Comparison of ENCODE assay signal across 30 cellular contexts in the genomic region with DNA sequence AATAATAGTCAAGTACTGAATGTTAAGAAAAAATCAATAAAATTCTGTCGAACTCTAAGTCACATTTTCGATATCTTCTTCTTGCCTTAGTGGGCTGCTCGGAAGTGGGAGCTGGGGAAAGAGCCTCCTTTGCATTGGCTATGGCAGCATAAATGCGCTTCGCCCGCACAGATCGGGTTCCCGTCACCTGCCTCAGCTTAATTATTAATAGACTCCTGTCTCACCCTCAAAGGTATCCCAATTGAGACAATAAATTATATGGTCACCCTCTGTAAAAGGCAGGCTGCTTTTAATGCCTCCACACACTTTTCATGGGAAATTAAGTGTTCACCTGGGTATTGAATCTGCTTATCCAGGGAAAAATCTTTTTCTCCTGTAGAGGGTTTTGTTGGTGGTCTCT.
"Had no signal": no experiment of that assay in that cellular context is flagged by ENCODE, and none has a peak within 500 bp of the region (broad histone marks: within the 10 kb centered on the region; RNA-seq: fewer than 3 reads in every experiment).

No MANE protein-coding gene starts in this region.

- H3K9me3 ChIP-seq: ascending aorta, colonic mucosa, gastrocnemius medialis, testis, transverse colon had no signal

- H3K27me3 Mint-ChIP-seq: activated naive CD4-positive, alpha-beta T cell treated with anti-CD3 and anti-CD28 coated beads, Interleukin-2, amount 10 ng/mL, durations not matched to agents 7 days and 5 days; activated naive CD8-positive, alpha-beta T cell treated with anti-CD3 and anti-CD28 coated beads, Interleukin-2, amount 10 ng/mL, durations not matched to agents 7 days and 5 days; brain; memory B cell had no signal

- H3K4me3 Mint-ChIP-seq: activated naive CD4-positive, alpha-beta T cell treated with anti-CD3 and anti-CD28 coated beads, Interleukin-2, amount 10 ng/mL, durations not matched to agents 7 days and 5 days; activated naive CD8-positive, alpha-beta T cell treated with anti-CD3 and anti-CD28 coated beads, Interleukin-2, amount 10 ng/mL, durations not matched to agents 7 days and 5 days; activated T-helper 1 cell treated with anti-CD3 and anti-CD28 coated beads, Interleukin-12 subunit alpha, Interleukin-12 subunit beta, Interleukin-2, Interleukin-4 antibody, amounts not matched to agents 30 ng/mL and 10 ng/mL and 1 ng/mL, durations not matched to agents 14 hours and 24 hours and 36 hours; brain; memory B cell; natural killer cell; T-helper 2 cell treated with Interferon-gamma antibody and Interleukin-4, amounts not matched to agents 5 μg/mL and 100 μg/mL, for 36 hours had no signal

- H3K4me3 ChIP-seq: ascending aorta, cardiac muscle cell, colonic mucosa, gastrocnemius medialis, hepatocyte, testis, transverse colon had no signal

- H3K27ac ChIP-seq: ascending aorta, cardiac muscle cell, colonic mucosa, gastrocnemius medialis, hepatocyte, testis, transverse colon, VCaP had no signal

- H3K27me3 ChIP-seq: ascending aorta, cardiac muscle cell, colonic mucosa, gastrocnemius medialis, hepatocyte, testis, transverse colon had no signal

- DNase-seq: activated CD4-positive, alpha-beta T cell treated with anti-CD3 and anti-CD28 coated beads for 48 hours; activated CD4-positive, alpha-beta T cell treated with anti-CD3 and anti-CD28 coated beads, Interleukin-2, amount 50 U/mL, for 48 hours; activated CD8-positive, alpha-beta memory T cell treated with anti-CD3 and anti-CD28 coated beads for 24 hours; activated gamma-delta T cell; activated naive CD4-positive, alpha-beta T cell treated with anti-CD3 and anti-CD28 coated beads, Interleukin-2, amount 10 ng/mL, durations not matched to agents 7 days and 5 days; activated naive CD8-positive, alpha-beta T cell treated with anti-CD3 and anti-CD28 coated beads, Interleukin-2, amount 10 ng/mL, durations not matched to agents 7 days and 5 days; activated T-cell treated with anti-CD3 and anti-CD28 coated beads, Interleukin-2, amount 50 U/mL, for 1 hour; cerebellar nuclear complex; colonic mucosa; effector CD8-positive, alpha-beta T cell; erythroblast; gastrocnemius medialis; glutamatergic neuron; islet precursor cell; left cardiac atrium; natural killer cell; right cardiac atrium; stimulated activated CD4-positive, alpha-beta T cell treated with anti-CD3 and anti-CD28 coated beads, Interleukin-4, amount 100 ng/mL, for 1 hour; stimulated activated naive CD8-positive, alpha-beta T cell treated with anti-CD3 and anti-CD28 coated beads, Interleukin-15, Interleukin-2, amounts not matched to agents 100 U/mL and 50 U/mL, for 24 hours; T-helper 1 cell; testis; transverse colon had no signal

- H2AFZ ChIP-seq: hepatocyte had no signal

- H3K9me3 Mint-ChIP-seq: activated naive CD4-positive, alpha-beta T cell treated with anti-CD3 and anti-CD28 coated beads, Interleukin-2, amount 10 ng/mL, durations not matched to agents 7 days and 5 days had no signal

- H3K36me3 ChIP-seq: ascending aorta, cardiac muscle cell, colonic mucosa, gastrocnemius medialis, transverse colon had no signal

- H3K4me1 Mint-ChIP-seq: activated naive CD4-positive, alpha-beta T cell treated with anti-CD3 and anti-CD28 coated beads, Interleukin-2, amount 10 ng/mL, durations not matched to agents 7 days and 5 days; activated naive CD8-positive, alpha-beta T cell treated with anti-CD3 and anti-CD28 coated beads, Interleukin-2, amount 10 ng/mL, durations not matched to agents 7 days and 5 days; brain; memory B cell; natural killer cell had no signal

- H3K4me2 ChIP-seq: hepatocyte had no signal

- H3K27ac Mint-ChIP-seq: activated naive CD4-positive, alpha-beta T cell treated with anti-CD3 and anti-CD28 coated beads, Interleukin-2, amount 10 ng/mL, durations not matched to agents 7 days and 5 days; activated naive CD8-positive, alpha-beta T cell treated with anti-CD3 and anti-CD28 coated beads, Interleukin-2, amount 10 ng/mL, durations not matched to agents 7 days and 5 days; activated T-helper 1 cell treated with anti-CD3 and anti-CD28 coated beads, Interleukin-12 subunit alpha, Interleukin-12 subunit beta, Interleukin-2, Interleukin-4 antibody, amounts not matched to agents 30 ng/mL and 10 ng/mL and 1 ng/mL, durations not matched to agents 14 hours and 24 hours and 36 hours; brain; memory B cell; natural killer cell; T-helper 2 cell treated with Interferon-gamma antibody and Interleukin-4, amounts not matched to agents 5 μg/mL and 100 μg/mL, for 36 hours had no signal

- H3K79me2 ChIP-seq: hepatocyte had no signal

- H3K4me1 ChIP-seq: ascending aorta, colonic mucosa, gastrocnemius medialis, testis, transverse colon had no signal

- H3K36me3 Mint-ChIP-seq: activated naive CD4-positive, alpha-beta T cell treated with anti-CD3 and anti-CD28 coated beads, Interleukin-2, amount 10 ng/mL, durations not matched to agents 7 days and 5 days; activated naive CD8-positive, alpha-beta T cell treated with anti-CD3 and anti-CD28 coated beads, Interleukin-2, amount 10 ng/mL, durations not matched to agents 7 days and 5 days; brain; memory B cell; natural killer cell had no signal

- ATAC-seq: gastrocnemius medialis; left cardiac atrium; natural killer cell; right cardiac atrium; stimulated activated naive CD8-positive, alpha-beta T cell treated with anti-CD3 and anti-CD28 coated beads, Interleukin-15, Interleukin-2, amounts not matched to agents 100 U/mL and 50 U/mL, for 24 hours had no signal
